8 cellular contexts compared by ENCODE assay signal in the genomic region with DNA sequence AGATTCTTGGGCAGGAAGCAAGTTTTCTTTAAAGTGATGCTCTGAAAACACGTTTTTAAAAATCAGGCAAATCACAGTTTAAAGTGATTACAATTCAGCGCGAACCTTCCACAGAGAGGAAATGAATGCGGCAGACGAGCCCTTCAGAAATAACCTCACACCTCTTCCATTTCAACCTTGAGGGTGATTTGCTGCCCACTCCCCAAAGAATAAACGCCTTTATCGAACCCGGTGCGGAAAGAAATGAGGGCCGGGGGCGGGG. TPM values are rescaled to one million over a fixed set of nuclear protein-coding genes. Genes with fewer than 3 reads are reported as not detected.
DNase-seq lines count a peak whose midpoint lies in the region; TF ChIP-seq lines count a peak whose summit lies in the region.

No MANE protein-coding gene starts in this region.

- H3K9me3 Mint-ChIP-seq in mesothelial cell of epicardium = no peaks in the 10 kb centered on the region

- H3K4me3 ChIP-seq in A673 (ENCODE audit: low read depth, low read length, poor library complexity, severe bottlenecking) (peak overlapping the region; percentile 65), brain microvascular endothelial cell (ENCODE audit: low read depth, low read length) (peak overlapping the region; percentile 88)

- in situ Hi-C loops in brain microvascular endothelial cell (cut with HindIII; ENCODE audit: low pct_ligation_motif_present, low sequenced_read_pairs) = no loop called here

- H3K27ac ChIP-seq in A673 (ENCODE audit: low read depth, low read length, poor library complexity, severe bottlenecking) (peak overlapping the region; percentile 47), brain microvascular endothelial cell (peak overlapping the region; percentile 49)

- TF ChIP-seq CTCF in A673 (conservative IDR thresholded peaks at IDR 0.05; ENCODE audit: low read depth, low read length) (no peak), brain microvascular endothelial cell (IDR thresholded peaks at IDR 0.05; ENCODE audit: low read depth, low read length, missing control alignments) (no peak), mesothelial cell of epicardium (IDR thresholded peaks at IDR 0.05; ENCODE audit: unreplicated experiment) (no peak)

- H3K36me3 ChIP-seq in A673 (ENCODE audit: insufficient read depth, low read length, poor library complexity, severe bottlenecking) = no peaks in the 10 kb centered on the region
- H3K36me3 ChIP-seq in brain microvascular endothelial cell (replicated peaks) = no peaks in the 10 kb centered on the region

- BruUV-seq in A673 (replicated peaks; lab: Mats Ljungman, UMichigan) = TSS peak; percentile 63

- peak overlapping the region; percentile 87 for H3K4me3 Mint-ChIP-seq in mesothelial cell of epicardium

- POLR2A ChIA-PET in A673 (lab: Charles Lee; ENCODE audit: low non-redundant PET) (no interaction called here), HEK293T (lab: Yijun Ruan, JAX) (no interaction called here)

- H3K27me3 Mint-ChIP-seq in mesothelial cell of epicardium (ENCODE audit: low read depth) = no peaks in the 10 kb centered on the region

- no peaks in the 10 kb centered on the region for H3K27me3 ChIP-seq in A673 (replicated peaks; ENCODE audit: insufficient read depth, low read depth, low read length, poor library complexity)
- H3K27me3 ChIP-seq in brain microvascular endothelial cell (replicated peaks) = no peaks in the 10 kb centered on the region

- H3K4me1 ChIP-seq in A673 (ENCODE audit: insufficient read depth, low read length, poor library complexity, severe bottlenecking) = peaks cover 4% of the 10 kb centered on the region

- intact Hi-C loops in A673 (cut with micrococcal nuclease; ENCODE audit: unreplicated experiment) = loop anchor here (5.0 to 10.0 kb wide), 9 partner anchors 101 to 1406 kb away; no protein-coding TSS in a partner anchor

- no peaks in the 10 kb centered on the region for H3K9me3 ChIP-seq in A673 (ENCODE audit: low read depth, low read length, poor library complexity, severe bottlenecking)

- H3K4me1 Mint-ChIP-seq in mesothelial cell of epicardium = peaks cover 14% of the 10 kb centered on the region

- H3K36me3 Mint-ChIP-seq in mesothelial cell of epicardium = no peaks in the 10 kb centered on the region

- peak overlapping the region; percentile 96 for H3K27ac Mint-ChIP-seq in mesothelial cell of epicardium

- DNase-seq in A673 (ENCODE audit: low spot score) (no peak), HEK293T (ENCODE audit: extremely low spot score) (no peak), brain microvascular endothelial cell (no peak), mesothelial cell of epicardium (ENCODE audit: low spot score in 2 of 2, unreplicated experiment in 2 of 2) (no peak), ureter (ENCODE audit: low spot score) (no peak), islet precursor cell (no peak), AML-193 (lab: John Stamatoyannopoulos, UW) (no peak), DMS114 treated with DMSO at 0.1 percent for 48 hours (lab: John Stamatoyannopoulos, UW; ENCODE audit: unreplicated experiment) (no peak)

- CTCF ChIA-PET in A673 (lab: Charles Lee) = no interaction called here
- CTCF ChIA-PET in HEK293T (lab: Yijun Ruan, JAX) = interaction anchor here (1.3 kb wide), 1 partner anchor 133 kb away, joined by 3 read pairs; no protein-coding TSS in a partner anchor

TF ChIP-seq in HEK293T, 16 proteins besides CTCF, POLR2A, EP300 and RAD21:
- TF ChIP-seq FOXK2 (IDR thresholded peaks at IDR 0.05) (no peak), TARDBP (IDR thresholded peaks at IDR 0.05) (0 out of 2 replicates have a peak, but pooled peaks have one; percentile 4), L3MBTL2 (conservative IDR thresholded peaks at IDR 0.05) (peak; percentile 31; the same call in 1 of the 2 replicates)

RNA-seq across cellular contexts. Expression of gene EFNA5, which starts 2.3 kb away (rescaled TPM):
- total RNA-seq in A673 (2021) (14.0 and 16.7 TPM in 2 replicates), mesothelial cell of epicardium (54.0 to 58.0 TPM (median 57.5 TPM) in 3 replicates), ureter (60.4 TPM)
